In genomic region chr1:10699470-10699835, GRCh38 we compare ENCODE assay signal across 2 cellular contexts.
TF ChIP-seq lines count a peak whose summit lies in the region.

No MANE protein-coding gene starts in this region.

TF ChIP-seq in HCT116, 20 proteins besides CTCF, POLR2A, EP300 and RAD21 (continued from another document):
- no peak for TF ChIP-seq SP1 (IDR thresholded peaks at IDR 0.05; ENCODE audit: low read depth)
- TF ChIP-seq EZH2phosphoT487 (IDR thresholded peaks at IDR 0.05; ENCODE audit: borderline replicate concordance): no peak
- no peak for TF ChIP-seq TCF7L2 (IDR thresholded peaks at IDR 0.05; ENCODE audit: borderline replicate concordance, extremely low read depth, insufficient read depth, insufficient read length)
- TF ChIP-seq ZBTB33 (IDR thresholded peaks at IDR 0.05; ENCODE audit: extremely low read depth, insufficient replicate concordance, low read length): no peak
- TF ChIP-seq YY1 (IDR thresholded peaks at IDR 0.05; ENCODE audit: extremely low read depth, insufficient replicate concordance, low read depth, low read length): no peak
- no peak for TF ChIP-seq REST (IDR thresholded peaks at IDR 0.05; ENCODE audit: low read depth)
- no peak for TF ChIP-seq ZNF274 (IDR thresholded peaks at IDR 0.05; ENCODE audit: low read depth, low read length)
- no peak for TF ChIP-seq JUND (IDR thresholded peaks at IDR 0.05)
- TF ChIP-seq ATF3 (IDR thresholded peaks at IDR 0.05): no peak
- no peak for TF ChIP-seq EZH2 (IDR thresholded peaks at IDR 0.05)
- no peak for TF ChIP-seq ELF1 (IDR thresholded peaks at IDR 0.05; ENCODE audit: borderline replicate concordance, low read depth)
- no peak for TF ChIP-seq MAX (IDR thresholded peaks at IDR 0.05)
TF ChIP-seq in HCT116: peak in this region for 0.

TF ChIP-seq in H1, 55 proteins besides CTCF, POLR2A, EP300 and RAD21 (continued from another document):
- TF ChIP-seq RBBP5 (IDR thresholded peaks at IDR 0.05; ENCODE audit: borderline replicate concordance, low read depth, low read length): no peak
- TF ChIP-seq CBX5 (IDR thresholded peaks at IDR 0.05; ENCODE audit: low read depth, low read length): no peak
- no peak for TF ChIP-seq TAF7 (optimal IDR thresholded peaks at IDR 0.05; ENCODE audit: borderline replicate concordance, low read depth, low read length)
- TF ChIP-seq KDM4A (IDR thresholded peaks at IDR 0.05; ENCODE audit: low read depth, low read length, severe bottlenecking): no peak
- TF ChIP-seq NANOG (IDR thresholded peaks at IDR 0.05; ENCODE audit: insufficient read depth, low read depth, low read length, poor library complexity, severe bottlenecking): no peak
- no peak for TF ChIP-seq JUND (IDR thresholded peaks at IDR 0.05; ENCODE audit: low read length)
- no peak for TF ChIP-seq RFX5 (IDR thresholded peaks at IDR 0.05; ENCODE audit: borderline replicate concordance, low read depth, low read length)
- no peak for TF ChIP-seq BRCA1 (IDR thresholded peaks at IDR 0.05; ENCODE audit: low read depth, low read length)
- TF ChIP-seq SP2 (IDR thresholded peaks at IDR 0.05; ENCODE audit: low read length): no peak
- TF ChIP-seq TEAD4 (IDR thresholded peaks at IDR 0.05; ENCODE audit: low read depth, low read length): no peak
- TF ChIP-seq RXRA (IDR thresholded peaks at IDR 0.05; ENCODE audit: insufficient read depth, low read depth, low read length): no peak
- no peak for TF ChIP-seq FOSL1 (IDR thresholded peaks at IDR 0.05; ENCODE audit: insufficient read depth, low read depth, low read length)
- no peak for TF ChIP-seq SP1 (IDR thresholded peaks at IDR 0.05; ENCODE audit: low read depth, low read length)
- no peak for TF ChIP-seq CTBP2 (IDR thresholded peaks at IDR 0.05; ENCODE audit: borderline replicate concordance, insufficient read depth, insufficient read length, low read length)
- TF ChIP-seq GTF2F1 (IDR thresholded peaks at IDR 0.05; ENCODE audit: borderline replicate concordance, low read depth, low read length): no peak
- no peak for TF ChIP-seq SIX5 (IDR thresholded peaks at IDR 0.05; ENCODE audit: low read depth, low read length)
- TF ChIP-seq ATF3 (IDR thresholded peaks at IDR 0.05; ENCODE audit: insufficient read depth, low read depth, low read length): no peak
- no peak for TF ChIP-seq SIN3A (conservative IDR thresholded peaks at IDR 0.05 in 1 of 2, IDR thresholded peaks at IDR 0.05 in 1 of 2; ENCODE audit: low read depth in 1 of 2, low read length in 2 of 2)
